16 cellular contexts compared by ENCODE assay signal in the genomic region with DNA sequence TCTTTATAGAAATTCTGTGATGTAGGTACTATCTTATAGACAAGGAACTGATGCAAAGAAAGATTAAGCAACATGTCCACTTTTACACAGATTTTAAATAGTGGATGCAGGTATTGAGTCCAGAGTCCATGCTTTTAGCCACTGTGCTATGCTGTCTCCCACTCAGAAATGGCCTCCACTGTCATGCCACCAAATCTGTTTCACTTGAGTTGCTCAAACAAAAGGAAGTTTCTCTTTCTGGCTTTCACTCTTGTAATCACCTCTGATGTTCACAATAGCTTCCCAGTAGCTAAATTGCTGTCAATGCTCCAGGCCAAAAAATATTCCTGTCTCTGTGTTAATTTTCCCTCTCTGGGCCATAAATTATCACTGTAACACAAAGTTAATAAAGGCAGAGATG.
DNase-seq lines count a peak whose midpoint lies in the region; ATAC-seq, FAIRE-seq and TF ChIP-seq lines count a peak whose summit lies in the region.
"Had no signal": no experiment of that assay in that cellular context is flagged by ENCODE, and none has a peak within 500 bp of the region (broad histone marks: within the 10 kb centered on the region; RNA-seq: fewer than 3 reads in every experiment).

No MANE protein-coding gene starts in this region.

- H3K27ac Mint-ChIP-seq in stimulated activated effector memory CD8-positive, alpha-beta T cell treated with anti-CD3 and anti-CD28 coated beads, Interleukin-12 subunit alpha, Interleukin-12 subunit beta, amount 100 ng/mL, for 72 hours = no peak overlapping the region
- no peak overlapping the region for H3K27ac Mint-ChIP-seq in natural killer cell
- H3K27ac Mint-ChIP-seq: activated T-helper 1 cell treated with anti-CD3 and anti-CD28 coated beads, Interleukin-12 subunit alpha, Interleukin-12 subunit beta, Interleukin-2, Interleukin-4 antibody, amounts not matched to agents 30 ng/mL and 10 ng/mL and 1 ng/mL, durations not matched to agents 14 hours and 24 hours and 36 hours had no signal

- no peaks in the 10 kb centered on the region for H3K9me3 Mint-ChIP-seq in stimulated activated effector memory CD8-positive, alpha-beta T cell treated with anti-CD3 and anti-CD28 coated beads, Interleukin-12 subunit alpha, Interleukin-12 subunit beta, amount 100 ng/mL, for 72 hours
- H3K9me3 Mint-ChIP-seq in natural killer cell = no peaks in the 10 kb centered on the region
- H3K9me3 Mint-ChIP-seq: activated T-helper 1 cell treated with anti-CD3 and anti-CD28 coated beads, Interleukin-12 subunit alpha, Interleukin-12 subunit beta, Interleukin-2, Interleukin-4 antibody, amounts not matched to agents 30 ng/mL and 10 ng/mL and 1 ng/mL, durations not matched to agents 14 hours and 24 hours and 36 hours had no signal

- no peaks in the 10 kb centered on the region for H3K27me3 Mint-ChIP-seq in natural killer cell (ENCODE audit: low read depth in 2 of 2)

- peak; percentile 41 for ATAC-seq in GM19372 (IDR thresholded peaks at IDR 0.05; ENCODE audit: low read depth, unreplicated experiment)
- ATAC-seq in HG02759 (IDR thresholded peaks at IDR 0.05; ENCODE audit: unreplicated experiment) = peak; percentile 44
- ATAC-seq in HG03469 (IDR thresholded peaks at IDR 0.05; ENCODE audit: unreplicated experiment) = peak; percentile 44
- ATAC-seq in stimulated activated effector memory CD8-positive, alpha-beta T cell treated with anti-CD3 and anti-CD28 coated beads, Interleukin-12 subunit alpha, Interleukin-12 subunit beta, amount 100 ng/mL, for 72 hours = no peak
- ATAC-seq in GM19455 (IDR thresholded peaks at IDR 0.05; ENCODE audit: unreplicated experiment) = no peak
- ATAC-seq in natural killer cell = no peak
- ATAC-seq: heart left ventricle had no signal

- TF ChIP-seq POLR2A in GM12891 (IDR thresholded peaks at IDR 0.05; ENCODE audit: low read depth, low read length) = no peak

- no peak overlapping the region for H3K4me3 Mint-ChIP-seq in stimulated activated effector memory CD8-positive, alpha-beta T cell treated with anti-CD3 and anti-CD28 coated beads, Interleukin-12 subunit alpha, Interleukin-12 subunit beta, amount 100 ng/mL, for 72 hours
- H3K4me3 Mint-ChIP-seq in natural killer cell = no peak overlapping the region
- H3K4me3 Mint-ChIP-seq: activated T-helper 1 cell treated with anti-CD3 and anti-CD28 coated beads, Interleukin-12 subunit alpha, Interleukin-12 subunit beta, Interleukin-2, Interleukin-4 antibody, amounts not matched to agents 30 ng/mL and 10 ng/mL and 1 ng/mL, durations not matched to agents 14 hours and 24 hours and 36 hours had no signal

- DNase-seq in GM12891 (ENCODE audit: insufficient read length, low spot score) (no peak), natural killer cell (no peak)
- DNase-seq in stimulated activated effector memory CD8-positive, alpha-beta T cell treated with anti-CD3 and anti-CD28 coated beads, Interleukin-12 subunit alpha, Interleukin-12 subunit beta, amount 100 ng/mL, for 72 hours (ENCODE audit: low spot score in 2 of 2) = no peak
- no peak for DNase-seq in activated CD8-positive, alpha-beta memory T cell treated with anti-CD3 and anti-CD28 coated beads, Interleukin-2, amount 50 U/mL, for 48 hours
- DNase-seq: activated CD4-positive, alpha-beta T cell treated with anti-CD3 and anti-CD28 coated beads, Interleukin-2, amount 50 U/mL, for 4 hours; Caco-2; heart left ventricle; kidney glomerular epithelial cell; NCI-H2107; SHP77; T-helper 9 cell had no signal

- peaks cover 17% of the 10 kb centered on the region for H3K4me1 Mint-ChIP-seq in stimulated activated effector memory CD8-positive, alpha-beta T cell treated with anti-CD3 and anti-CD28 coated beads, Interleukin-12 subunit alpha, Interleukin-12 subunit beta, amount 100 ng/mL, for 72 hours
- H3K4me1 Mint-ChIP-seq in natural killer cell = peaks cover 20 to 24% of the 10 kb centered on the region in 2 donors

- TF ChIP-seq CTCF in natural killer cell (IDR thresholded peaks at IDR 0.05) = no peak

- intact Hi-C loops in natural killer cell (cut with micrococcal nuclease) = no loop called here

- H3K36me3 Mint-ChIP-seq in stimulated activated effector memory CD8-positive, alpha-beta T cell treated with anti-CD3 and anti-CD28 coated beads, Interleukin-12 subunit alpha, Interleukin-12 subunit beta, amount 100 ng/mL, for 72 hours = no peaks in the 10 kb centered on the region
- no peaks in the 10 kb centered on the region for H3K36me3 Mint-ChIP-seq in natural killer cell

- peak; percentile 92 for FAIRE-seq in GM12891 (lab: Jason Lieb, UNC)

TF ChIP-seq in GM12891, 5 proteins besides CTCF, POLR2A, EP300 and RAD21:
- TF ChIP-seq POLR2AphosphoS5 (IDR thresholded peaks at IDR 0.05; ENCODE audit: low read depth, low read length) = no peak
- no peak for TF ChIP-seq POU2F2 (IDR thresholded peaks at IDR 0.05; ENCODE audit: low read depth, low read length)
- TF ChIP-seq PAX5 (IDR thresholded peaks at IDR 0.05; ENCODE audit: insufficient read depth, low read length, severe bottlenecking) = no peak
- no peak for TF ChIP-seq SPI1 (IDR thresholded peaks at IDR 0.05; ENCODE audit: low read depth, low read length)
- no peak for TF ChIP-seq TAF1 (IDR thresholded peaks at IDR 0.05; ENCODE audit: low read depth, low read length)

Comparison
In these comparisons a context has a peak if more than half of its experiments do, and no peak if none do; other contexts are left out.
1. ATAC-seq: peak in GM19372 (single experiment), HG02759 (single experiment) and HG03469 (single experiment); none in stimulated activated effector memory CD8-positive, alpha-beta T cell treated with anti-CD3 and anti-CD28 coated beads, Interleukin-12 subunit alpha, Interleukin-12 subunit beta, amount 100 ng/mL, for 72 hours (single experiment), GM19455 (single experiment) and natural killer cell (0 of 3).